In the genomic region with DNA sequence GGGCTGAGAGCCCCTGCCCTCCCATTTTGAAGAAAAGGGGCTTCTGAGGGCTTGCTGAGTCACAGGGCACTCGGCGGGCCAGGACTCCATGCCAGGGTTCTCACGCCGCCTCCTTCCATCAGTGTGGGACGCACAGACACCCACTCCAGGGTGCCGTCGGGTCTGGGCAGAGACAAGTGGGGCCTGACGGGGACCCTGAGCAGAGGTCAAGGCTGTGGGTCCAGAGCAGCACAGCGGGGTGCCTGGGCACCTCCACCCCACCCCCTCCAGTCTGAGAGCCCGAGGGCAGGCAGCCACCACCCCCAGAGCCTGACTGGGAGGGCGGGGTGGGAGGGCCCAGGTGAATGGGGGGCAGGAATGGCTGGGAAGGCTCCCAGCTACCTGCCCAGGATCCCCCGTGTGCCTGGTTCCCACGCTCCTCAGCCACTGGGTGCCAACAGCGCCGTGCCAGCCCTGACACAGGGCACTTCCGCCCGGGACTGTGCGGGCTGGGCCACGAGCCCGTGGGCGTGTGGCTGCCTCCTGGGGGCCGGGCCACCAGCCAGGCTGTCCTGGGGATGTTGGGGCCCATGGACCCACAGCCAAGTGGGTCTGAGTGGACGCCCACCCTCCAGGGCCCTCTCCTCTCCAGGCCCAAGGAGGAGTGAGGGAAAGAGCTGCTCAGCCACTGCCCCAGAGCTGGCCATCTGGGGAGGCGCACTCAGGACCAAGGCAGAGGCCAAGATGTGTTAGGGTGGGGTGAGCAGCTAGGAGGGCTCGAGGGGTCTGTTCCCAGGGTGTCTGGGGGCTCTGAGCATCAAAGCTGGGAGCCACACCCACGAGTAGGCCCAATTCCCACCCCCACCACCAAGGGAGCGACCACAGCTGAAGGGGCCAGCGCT, we compare ENCODE assay signal across 14 cellular contexts. TPM values are rescaled to one million over a fixed set of nuclear protein-coding genes. Genes with fewer than 3 reads are reported as not detected.
DNase-seq lines count a peak whose midpoint lies in the region; TF ChIP-seq lines count a peak whose summit lies in the region.
"Had no signal": no experiment of that assay in that cellular context is flagged by ENCODE, and none has a peak within 500 bp of the region (broad histone marks: within the 10 kb centered on the region; RNA-seq: fewer than 3 reads in every experiment).

No MANE protein-coding gene starts in this region.

- H3K4me3 ChIP-seq in epithelial cell of esophagus (ENCODE audit: low read length) = no peak overlapping the region
- H3K4me3 ChIP-seq: uterus had no signal

- intact Hi-C loops in posterior vena cava (cut with DNase I) = no loop called here

- peak; percentile 16 for DNase-seq in AG20443 (ENCODE audit: low spot score)
- peak; percentile 11 for DNase-seq in HuH-7 (ENCODE audit: low spot score)
- DNase-seq in epithelial cell of esophagus (ENCODE audit: low read depth) = peak; percentile 64
- peak; percentile 71 for DNase-seq in posterior vena cava (ENCODE audit: low spot score)
- DNase-seq in superior temporal gyrus (ENCODE audit: extremely low spot score) = no peak
- DNase-seq in HUDEP-2 (lab: John Stamatoyannopoulos, UW; ENCODE audit: unreplicated experiment in 76 of 76) = no peak
- no peak for DNase-seq in DMS53 treated with DMSO at 0.1 percent for 48 hours (lab: John Stamatoyannopoulos, UW; ENCODE audit: unreplicated experiment)
- DNase-seq in GDM1 (lab: John Stamatoyannopoulos, UW) = no peak
- DNase-seq: C1 segment of cervical spinal cord; Kasumi-1; NCI-H1694 treated with DMSO at 0.1 percent for 48 hours; SHP77 treated with DMSO at 0.1 percent for 48 hours; stimulated activated CD4-positive, alpha-beta T cell treated with anti-CD3 and anti-CD28 coated beads, Interleukin-1b, Interleukin-23, amount 100 ng/mL, for 48 hours had no signal

- no peak for TF ChIP-seq CTCF in epithelial cell of esophagus (IDR thresholded peaks at IDR 0.05; ENCODE audit: insufficient read depth, low read depth, low read length, missing control alignments)

RNA-seq across cellular contexts. Expression of a gene that starts 10.1 kb away (rescaled TPM):
- total RNA-seq in posterior vena cava = 1 to 10 TPM; 5.6 to 9.0 TPM

RNA-seq across cellular contexts. Expression of a gene that starts 34.7 kb away (rescaled TPM):
- total RNA-seq in posterior vena cava = 1 to 10 TPM; 5.3 to 7.0 TPM

RNA-seq across cellular contexts. Expression of a gene that starts 57.1 kb away (rescaled TPM):
- 10 to 100 TPM; 33.3 to 36.7 TPM for total RNA-seq in posterior vena cava

Comparison
In these comparisons a context has a peak if more than half of its experiments do, and no peak if none do; other contexts are left out.
1. DNase-seq: peak in AG20443 (single experiment), HuH-7 (single experiment), epithelial cell of esophagus (single experiment) and posterior vena cava (single experiment); none in superior temporal gyrus (single experiment), HUDEP-2 (0 of 76), DMS53 treated with DMSO at 0.1 percent for 48 hours (single experiment) and GDM1 (single experiment).